Comparison of ENCODE assay signal across 8 cellular contexts in the genomic region with DNA sequence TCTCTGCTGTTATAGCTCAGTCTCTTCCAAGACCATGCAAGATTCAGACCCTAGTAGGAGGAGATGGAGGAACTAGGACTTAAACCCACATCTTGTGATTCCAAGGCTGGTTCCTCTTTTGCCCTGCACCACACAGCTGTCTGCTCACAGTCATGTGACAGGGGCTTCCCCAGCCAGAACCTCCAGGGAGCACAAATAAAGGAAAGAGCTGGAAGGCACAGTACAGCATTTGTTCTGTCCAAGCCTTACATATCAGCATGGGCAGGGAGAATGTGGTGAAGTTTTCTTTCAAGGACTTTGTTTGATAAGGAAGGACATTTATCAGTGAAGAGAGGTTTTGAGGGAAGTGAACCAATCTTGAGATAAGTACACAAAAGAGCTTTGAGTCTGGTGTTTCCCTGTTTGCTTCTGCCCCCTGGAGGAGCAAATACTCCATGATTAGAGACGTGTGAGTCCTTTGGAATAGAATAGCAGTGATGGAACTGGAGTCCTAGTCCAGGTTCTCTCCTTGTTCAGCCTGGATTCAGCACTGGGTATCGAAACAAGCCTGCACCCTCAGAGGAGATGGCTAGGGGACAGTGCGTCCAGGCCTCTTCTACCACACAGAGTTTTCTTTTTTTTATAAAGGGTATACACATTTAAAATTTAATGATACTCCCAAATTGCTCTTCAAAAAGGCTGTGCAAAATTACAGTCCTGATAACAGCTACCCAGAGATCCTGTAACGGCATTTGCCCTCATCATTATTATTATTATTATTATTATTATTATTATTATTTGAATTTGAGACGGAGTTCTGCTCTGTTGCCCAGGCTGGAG. TPM values are rescaled to one million over a fixed set of nuclear protein-coding genes. Genes with fewer than 3 reads are reported as not detected.
A peak's percentile ranks its signal among the peaks of the same experiment; 100 is the strongest.
DNase-seq lines count a peak whose midpoint lies in the region; ATAC-seq and TF ChIP-seq lines count a peak whose summit lies in the region.

No MANE protein-coding gene starts in this region.

- H3K27ac Mint-ChIP-seq in activated T-helper 17 cell treated with anti-CD3 and anti-CD28 coated beads, Interleukin-2, amount 50 U/mL, for 72 hours: peak overlapping the region; percentile 75
- H3K27ac Mint-ChIP-seq in neural crest cell (ENCODE audit: unreplicated experiment): peak overlapping the region; percentile 93

- H3K4me1 ChIP-seq in DOHH2 (ENCODE audit: control insufficient read depth, low read length): peaks cover 31% of the 10 kb centered on the region

- no peaks in the 10 kb centered on the region for H3K27me3 Mint-ChIP-seq in activated T-helper 17 cell treated with anti-CD3 and anti-CD28 coated beads, Interleukin-2, amount 50 U/mL, for 72 hours
- H3K27me3 Mint-ChIP-seq in neural crest cell (ENCODE audit: low read depth): no peaks in the 10 kb centered on the region

- H3F3A ChIP-seq in DOHH2 (ENCODE audit: control insufficient read depth, insufficient read depth): no peaks in the 10 kb centered on the region

- DNase-seq in NOMO-1 (lab: John Stamatoyannopoulos, UW; ENCODE audit: unreplicated experiment in 2 of 2): peak; percentile 85 to 96
- DNase-seq in fibroblast of villous mesenchyme (ENCODE audit: low read depth): peak; percentile 87
- peak; percentile 54 for DNase-seq in neural crest cell (ENCODE audit: low read depth, low spot score)
- DNase-seq in NCI-H187 treated with DMSO at 0.1 percent for 48 hours (lab: John Stamatoyannopoulos, UW): no peak

- H3K4me2 ChIP-seq in DOHH2 (ENCODE audit: low read length): peak overlapping the region; percentile 90

- H3K9me2 ChIP-seq in DOHH2 (replicated peaks; ENCODE audit: control insufficient read depth, low read length): no peaks in the 10 kb centered on the region

- H4K20me1 ChIP-seq in DOHH2 (ENCODE audit: control insufficient read depth, insufficient read depth, low read depth, low read length): no peaks in the 10 kb centered on the region

- H3K9me3 ChIP-seq in DOHH2 (ENCODE audit: control insufficient read depth, insufficient read depth, low read length): no peaks in the 10 kb centered on the region

- H3K4me1 Mint-ChIP-seq in activated T-helper 17 cell treated with anti-CD3 and anti-CD28 coated beads, Interleukin-2, amount 50 U/mL, for 72 hours: peaks cover 23% of the 10 kb centered on the region
- H3K4me1 Mint-ChIP-seq in neural crest cell: peaks cover 9% of the 10 kb centered on the region

- H3K36me3 Mint-ChIP-seq in activated T-helper 17 cell treated with anti-CD3 and anti-CD28 coated beads, Interleukin-2, amount 50 U/mL, for 72 hours (ENCODE audit: low read depth): peaks cover 100% of the 10 kb centered on the region
- H3K36me3 Mint-ChIP-seq in neural crest cell (ENCODE audit: low read depth): no peaks in the 10 kb centered on the region

- H3K9me3 Mint-ChIP-seq in activated T-helper 17 cell treated with anti-CD3 and anti-CD28 coated beads, Interleukin-2, amount 50 U/mL, for 72 hours: no peaks in the 10 kb centered on the region
- no peaks in the 10 kb centered on the region for H3K9me3 Mint-ChIP-seq in neural crest cell

- ATAC-seq in GM19467 (IDR thresholded peaks at IDR 0.05; ENCODE audit: unreplicated experiment) (peak; percentile 92), HG03558 (IDR thresholded peaks at IDR 0.05; ENCODE audit: extremely low read depth, unreplicated experiment) (peak; percentile 83)
- ATAC-seq in activated T-helper 17 cell treated with anti-CD3 and anti-CD28 coated beads, Interleukin-2, amount 50 U/mL, for 72 hours (replicated peaks): peak; percentile 62

- no peaks in the 10 kb centered on the region for H3K79me2 ChIP-seq in DOHH2 (ENCODE audit: control insufficient read depth, low read length)

- H3K27me3 ChIP-seq in DOHH2 (ENCODE audit: control insufficient read depth, low read length): no peaks in the 10 kb centered on the region

- TF ChIP-seq CTCF in DOHH2 (IDR thresholded peaks at IDR 0.05; ENCODE audit: low read depth, low read length, poor library complexity, severe bottlenecking) (peak; percentile 79), fibroblast of villous mesenchyme (IDR thresholded peaks at IDR 0.05; ENCODE audit: insufficient read depth, low read depth, low read length) (peak; percentile 78), neural crest cell (conservative IDR thresholded peaks at IDR 0.05) (peak; percentile 78)

- peak overlapping the region; percentile 42 for H3K27ac ChIP-seq in DOHH2 (ENCODE audit: low read depth, low read length)

- no peak overlapping the region for H3K4me3 Mint-ChIP-seq in activated T-helper 17 cell treated with anti-CD3 and anti-CD28 coated beads, Interleukin-2, amount 50 U/mL, for 72 hours
- H3K4me3 Mint-ChIP-seq in neural crest cell: no peak overlapping the region

- peaks cover 5% of the 10 kb centered on the region; the same call in 1 of the 2 replicates for H3K36me3 ChIP-seq in DOHH2 (ENCODE audit: control insufficient read depth, low read length)

- H3K4me3 ChIP-seq in DOHH2 (ENCODE audit: low read length) (peak overlapping the region; percentile 60), fibroblast of villous mesenchyme (ENCODE audit: low read depth, low read length) (no peak overlapping the region)

RNA-seq across cellular contexts. Expression of gene CASP10, which starts 24.6 kb away (rescaled TPM):
- 10 to 100 TPM; 10.8 to 22.7 TPM for total RNA-seq in activated T-helper 17 cell treated with anti-CD3 and anti-CD28 coated beads, Interleukin-2, amount 50 U/mL, for 72 hours
- total RNA-seq in fibroblast of villous mesenchyme: 5.2 and 5.6 TPM in 2 replicates
- total RNA-seq in neural crest cell: not detected in 2 replicates

RNA-seq across cellular contexts. Expression of gene CFLAR, which starts 42.4 kb away (rescaled TPM):
- total RNA-seq in activated T-helper 17 cell treated with anti-CD3 and anti-CD28 coated beads, Interleukin-2, amount 50 U/mL, for 72 hours: 100 to 1,000 TPM; 224 to 559 TPM
- total RNA-seq in fibroblast of villous mesenchyme: 65.1 and 143 TPM in 2 replicates
- 14.4 and 16.7 TPM in 2 replicates for total RNA-seq in neural crest cell
